In the genomic region with DNA sequence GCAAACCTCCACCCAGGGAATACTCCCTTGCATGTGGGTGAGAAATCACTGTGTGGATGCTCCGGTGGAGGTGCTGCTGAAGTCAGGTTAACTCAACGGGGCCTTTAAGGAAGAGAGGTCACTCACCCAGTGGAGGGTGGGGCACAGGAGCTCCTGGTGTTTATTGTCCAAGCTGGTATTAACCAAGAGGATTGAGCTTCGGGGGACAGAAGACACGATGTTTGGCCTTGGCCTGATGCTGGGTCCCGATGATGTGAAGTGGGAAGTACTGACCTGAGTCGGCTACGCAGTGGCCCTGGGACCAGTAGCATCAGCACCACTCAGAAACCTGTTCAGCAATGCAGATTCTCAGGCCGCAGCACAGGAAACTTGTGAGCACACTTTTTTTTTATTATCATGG, we compare ENCODE assay signal across 15 cellular contexts.
DNase-seq lines count a peak whose midpoint lies in the region; ATAC-seq and TF ChIP-seq lines count a peak whose summit lies in the region.
"Had no signal": no experiment of that assay in that cellular context is flagged by ENCODE, and none has a peak within 500 bp of the region (broad histone marks: within the 10 kb centered on the region; RNA-seq: fewer than 3 reads in every experiment).

No MANE protein-coding gene starts in this region.

- no peaks in the 10 kb centered on the region for H3K36me3 ChIP-seq in right atrium auricular region
- H3K36me3 ChIP-seq in heart left ventricle = no peaks in the 10 kb centered on the region
- no peaks in the 10 kb centered on the region for H3K36me3 ChIP-seq in esophagus muscularis mucosa
- H3K36me3 ChIP-seq: BLaER1 treated with 17β-estradiol and CSF1 and Interleukin-3, amounts not matched to agents 10 nM and 100 nM; HAP-1 had no signal

- no peak for TF ChIP-seq EP300 in esophagus muscularis mucosa (IDR thresholded peaks at IDR 0.05)

- no peak overlapping the region for H3K4me3 Mint-ChIP-seq in osteocyte (ENCODE audit: unreplicated experiment)
- H3K4me3 Mint-ChIP-seq: B cell; CD8-positive, alpha-beta T cell had no signal

- DNase-seq in right atrium auricular region (ENCODE audit: low spot score) (peak; percentile 43), heart left ventricle (no peak), esophagus muscularis mucosa (ENCODE audit: extremely low spot score) (peak; percentile 80), osteocyte (ENCODE audit: extremely low spot score, unreplicated experiment) (peak; percentile 65), NCI-H526 treated with DMSO at 0.1 percent for 48 hours (lab: John Stamatoyannopoulos, UW) (no peak), T-helper 2 cell (no peak)
- DNase-seq: Calu3, DMS79 treated with DMSO at 0.1 percent for 48 hours, GF-D8, GOT3 had no signal

- intact Hi-C loops in heart left ventricle (cut with DNase I) = loop anchor here in 1 of 10 donors (10.0 kb wide), 1 partner anchor 217 kb away; a partner anchor contains a TSS
- intact Hi-C loops in esophagus muscularis mucosa (cut with DNase I) = no loop called here

- WGBS in heart left ventricle, 4 donors = 82 to 87% (median 86%) methylated on average over 8 of the region's 8 CpGs
- WGBS in esophagus muscularis mucosa = 90% methylated on average over 8 of the region's 8 CpGs

- H3K36me3 Mint-ChIP-seq in osteocyte (ENCODE audit: unreplicated experiment) = no peaks in the 10 kb centered on the region
- H3K36me3 Mint-ChIP-seq: CD8-positive, alpha-beta T cell had no signal

- ATAC-seq in heart left ventricle = no peak
- ATAC-seq: CD8-positive, alpha-beta T cell had no signal

- H3K27me3 Mint-ChIP-seq in osteocyte (ENCODE audit: unreplicated experiment) = peaks cover 4% of the 10 kb centered on the region

- H3K9me3 ChIP-seq in right atrium auricular region (no peaks in the 10 kb centered on the region), heart left ventricle (no peaks in the 10 kb centered on the region), esophagus muscularis mucosa (no peaks in the 10 kb centered on the region)
- H3K9me3 ChIP-seq: HAP-1 had no signal

- H3K4me3 ChIP-seq in right atrium auricular region = no peak overlapping the region
- H3K4me3 ChIP-seq in heart left ventricle = no peak overlapping the region
- H3K4me3 ChIP-seq in esophagus muscularis mucosa = no peak overlapping the region
- H3K4me3 ChIP-seq: BLaER1 treated with 17β-estradiol and CSF1 and Interleukin-3, amounts not matched to agents 10 nM and 100 nM; HAP-1 had no signal

- H3K27ac ChIP-seq in right atrium auricular region = no peak overlapping the region
- no peak overlapping the region for H3K27ac ChIP-seq in heart left ventricle
- no peak overlapping the region for H3K27ac ChIP-seq in esophagus muscularis mucosa (replicated peaks in 1 of 4)
- H3K27ac ChIP-seq: BLaER1 treated with 17β-estradiol and CSF1 and Interleukin-3, amounts not matched to agents 10 nM and 100 nM; HL-60 had no signal

- no peak overlapping the region for H3K27ac Mint-ChIP-seq in osteocyte (ENCODE audit: unreplicated experiment)
- H3K27ac Mint-ChIP-seq: B cell; CD8-positive, alpha-beta T cell had no signal

- no peaks in the 10 kb centered on the region for H3K27me3 ChIP-seq in right atrium auricular region
- no peaks in the 10 kb centered on the region for H3K27me3 ChIP-seq in heart left ventricle
- no peaks in the 10 kb centered on the region for H3K27me3 ChIP-seq in esophagus muscularis mucosa
- H3K27me3 ChIP-seq: BLaER1 treated with 17β-estradiol and CSF1 and Interleukin-3, amounts not matched to agents 10 nM and 100 nM had no signal

- H3K9me3 Mint-ChIP-seq in osteocyte (ENCODE audit: unreplicated experiment) = no peaks in the 10 kb centered on the region
- H3K9me3 Mint-ChIP-seq: CD8-positive, alpha-beta T cell had no signal

- no peak for TF ChIP-seq CTCF in right atrium auricular region (IDR thresholded peaks at IDR 0.05)
- TF ChIP-seq CTCF in heart left ventricle (IDR thresholded peaks at IDR 0.05) = no peak
- no peak for TF ChIP-seq CTCF in esophagus muscularis mucosa (IDR thresholded peaks at IDR 0.05)
- TF ChIP-seq CTCF in osteocyte (IDR thresholded peaks at IDR 0.05) = no peak

- H3K4me1 ChIP-seq in right atrium auricular region (no peaks in the 10 kb centered on the region), heart left ventricle (peaks cover 0 to 20% (median 0%) of the 10 kb centered on the region in 12 donors), esophagus muscularis mucosa (peaks cover 0 to 17% (median 10%) of the 10 kb centered on the region in 4 donors)
- H3K4me1 ChIP-seq: HAP-1 had no signal

- TF ChIP-seq POLR2A in heart left ventricle (IDR thresholded peaks at IDR 0.05) (no peak), esophagus muscularis mucosa (IDR thresholded peaks at IDR 0.05; ENCODE audit: low read depth) (no peak)

- peaks cover 15% of the 10 kb centered on the region for H3K4me1 Mint-ChIP-seq in osteocyte (ENCODE audit: unreplicated experiment)

Comparison
In these comparisons a context has a peak if more than half of its experiments do, and no peak if none do; other contexts are left out.
1. DNase-seq: peak in right atrium auricular region (single experiment), esophagus muscularis mucosa (single experiment) and osteocyte (single experiment); none in heart left ventricle (0 of 5), NCI-H526 treated with DMSO at 0.1 percent for 48 hours (single experiment) and T-helper 2 cell (0 of 5).